Comparison of ENCODE assay signal across 12 cellular contexts in genomic region chr6:14382381-14383236, GRCh38.
DNase-seq lines count a peak whose midpoint lies in the region; ATAC-seq lines count a peak whose summit lies in the region.
"Had no signal": no experiment of that assay in that cellular context is flagged by ENCODE, and none has a peak within 500 bp of the region (broad histone marks: within the 10 kb centered on the region; RNA-seq: fewer than 3 reads in every experiment).

No MANE protein-coding gene starts in this region.

- H3K4me2 ChIP-seq in Karpas-422 (ENCODE audit: low read depth, low read length, poor library complexity, severe bottlenecking): no peak overlapping the region

- H3K27ac Mint-ChIP-seq in activated CD4-positive, alpha-beta T cell treated with anti-CD3 and anti-CD28 coated beads, Interleukin-2, amount 10 ng/mL, durations not matched to agents 24 days and 14 days: no peak overlapping the region
- H3K27ac Mint-ChIP-seq in stimulated activated memory B cell treated with anti-CD40 and anti-IgM and Interleukin-4, amounts not matched to agents 10 μg/mL and 1 μg/mL and 100 μg/mL, for 72 hours: peak overlapping the region; percentile 3
- H3K27ac Mint-ChIP-seq: activated CD4-positive, alpha-beta memory T cell treated with anti-CD3 and anti-CD28 coated beads, Interleukin-2, amount 10 ng/mL, durations not matched to agents 7 days and 5 days had no signal

- peaks cover 32% of the 10 kb centered on the region for H3K4me1 Mint-ChIP-seq in activated CD4-positive, alpha-beta T cell treated with anti-CD3 and anti-CD28 coated beads, Interleukin-2, amount 10 ng/mL, durations not matched to agents 24 days and 14 days
- peaks cover 43% of the 10 kb centered on the region for H3K4me1 Mint-ChIP-seq in stimulated activated memory B cell treated with anti-CD40 and anti-IgM and Interleukin-4, amounts not matched to agents 10 μg/mL and 1 μg/mL and 100 μg/mL, for 72 hours

- H3K27ac ChIP-seq in SK-N-MC (peak overlapping the region; percentile 100), Karpas-422 (ENCODE audit: low read length) (no peak overlapping the region)
- H3K27ac ChIP-seq: adrenal gland had no signal

- H3K4me1 ChIP-seq in Karpas-422 (ENCODE audit: low read length): no peaks in the 10 kb centered on the region
- H3K4me1 ChIP-seq: adrenal gland had no signal

- H3K9me3 Mint-ChIP-seq in activated CD4-positive, alpha-beta T cell treated with anti-CD3 and anti-CD28 coated beads, Interleukin-2, amount 10 ng/mL, durations not matched to agents 24 days and 14 days: peaks cover 6% of the 10 kb centered on the region
- peaks cover 5% of the 10 kb centered on the region for H3K9me3 Mint-ChIP-seq in stimulated activated memory B cell treated with anti-CD40 and anti-IgM and Interleukin-4, amounts not matched to agents 10 μg/mL and 1 μg/mL and 100 μg/mL, for 72 hours

- no peaks in the 10 kb centered on the region for H3K9me2 ChIP-seq in Karpas-422 (replicated peaks; ENCODE audit: insufficient read depth, low read length)

- intact Hi-C loops in activated CD4-positive, alpha-beta T cell treated with anti-CD3 and anti-CD28 coated beads, Interleukin-2, amount 10 ng/mL, durations not matched to agents 24 days and 14 days (cut with micrococcal nuclease): no loop called here

- H3K4me3 ChIP-seq in SK-N-MC (peak overlapping the region; percentile 35), Karpas-422 (ENCODE audit: low read length) (no peak overlapping the region)
- H3K4me3 ChIP-seq: adrenal gland, spleen had no signal

- peak overlapping the region; percentile 80 for H3K9ac ChIP-seq in SK-N-MC (ENCODE audit: insufficient read length)
- no peak overlapping the region for H3K9ac ChIP-seq in Karpas-422 (ENCODE audit: low read length)

- H3K4me3 Mint-ChIP-seq in activated CD4-positive, alpha-beta T cell treated with anti-CD3 and anti-CD28 coated beads, Interleukin-2, amount 10 ng/mL, durations not matched to agents 24 days and 14 days: peak overlapping the region; percentile 12
- H3K4me3 Mint-ChIP-seq in stimulated activated memory B cell treated with anti-CD40 and anti-IgM and Interleukin-4, amounts not matched to agents 10 μg/mL and 1 μg/mL and 100 μg/mL, for 72 hours: peak overlapping the region; percentile 32
- H3K4me3 Mint-ChIP-seq: activated CD4-positive, alpha-beta memory T cell treated with anti-CD3 and anti-CD28 coated beads, Interleukin-2, amount 10 ng/mL, durations not matched to agents 7 days and 5 days had no signal

- H3K27me3 ChIP-seq in Karpas-422 (ENCODE audit: low read length): no peaks in the 10 kb centered on the region
- H3K27me3 ChIP-seq: adrenal gland, spleen had no signal

- H2AFZ ChIP-seq in Karpas-422 (ENCODE audit: low read length): no peak overlapping the region

- no peaks in the 10 kb centered on the region for H4K20me1 ChIP-seq in Karpas-422 (ENCODE audit: insufficient read depth, low read depth, low read length)

- H3K9me3 ChIP-seq in SK-N-MC (ENCODE audit: low read depth, low read length) (0 out of 2 replicates have a peak, but pooled peaks cover 3% of the 10 kb centered on the region), Karpas-422 (ENCODE audit: low read length) (no peaks in the 10 kb centered on the region)
- H3K9me3 ChIP-seq: adrenal gland, spleen had no signal

- peak; percentile 61 for DNase-seq in activated CD4-positive, alpha-beta T cell treated with anti-CD3 and anti-CD28 coated beads, Interleukin-2, amount 10 ng/mL, durations not matched to agents 24 days and 14 days
- no peak for DNase-seq in activated CD4-positive, alpha-beta T cell treated with anti-CD3 and anti-CD28 coated beads, Interleukin-2, amount 50 U/mL, for 1 hour
- DNase-seq in SK-N-MC (ENCODE audit: low read depth, low spot score) (peak; percentile 98), islet precursor cell (no peak), A172 (ENCODE audit: low spot score) (no peak), Karpas-422 (no peak)
- DNase-seq: activated CD4-positive, alpha-beta memory T cell treated with anti-CD3 and anti-CD28 coated beads, Interleukin-2, amount 10 ng/mL, durations not matched to agents 7 days and 5 days; adrenal gland; NCI-H1694 treated with DMSO at 0.1 percent for 48 hours; spleen had no signal

- H3K36me3 ChIP-seq in SK-N-MC (ENCODE audit: insufficient read depth, low read length) (peaks cover 6% of the 10 kb centered on the region; the same call in 1 of the 2 replicates), Karpas-422 (ENCODE audit: insufficient read depth, low read length) (no peaks in the 10 kb centered on the region)
- H3K36me3 ChIP-seq: adrenal gland, spleen had no signal

- peaks cover 2% of the 10 kb centered on the region for H3K36me3 Mint-ChIP-seq in activated CD4-positive, alpha-beta T cell treated with anti-CD3 and anti-CD28 coated beads, Interleukin-2, amount 10 ng/mL, durations not matched to agents 24 days and 14 days (ENCODE audit: low read depth)
- H3K36me3 Mint-ChIP-seq in stimulated activated memory B cell treated with anti-CD40 and anti-IgM and Interleukin-4, amounts not matched to agents 10 μg/mL and 1 μg/mL and 100 μg/mL, for 72 hours: peaks cover 10% of the 10 kb centered on the region

- ATAC-seq in HG03196 (IDR thresholded peaks at IDR 0.05; ENCODE audit: unreplicated experiment): peak; percentile 67
- ATAC-seq in stimulated activated memory B cell treated with anti-CD40 and anti-IgM and Interleukin-4, amounts not matched to agents 10 μg/mL and 1 μg/mL and 100 μg/mL, for 72 hours: no peak

- H3K79me2 ChIP-seq in Karpas-422 (ENCODE audit: low read length): no peaks in the 10 kb centered on the region

- H3K27me3 Mint-ChIP-seq in activated CD4-positive, alpha-beta T cell treated with anti-CD3 and anti-CD28 coated beads, Interleukin-2, amount 10 ng/mL, durations not matched to agents 24 days and 14 days: no peaks in the 10 kb centered on the region
- no peaks in the 10 kb centered on the region for H3K27me3 Mint-ChIP-seq in stimulated activated memory B cell treated with anti-CD40 and anti-IgM and Interleukin-4, amounts not matched to agents 10 μg/mL and 1 μg/mL and 100 μg/mL, for 72 hours
- H3K27me3 Mint-ChIP-seq: activated CD4-positive, alpha-beta memory T cell treated with anti-CD3 and anti-CD28 coated beads, Interleukin-2, amount 10 ng/mL, durations not matched to agents 7 days and 5 days had no signal

Comparison
In these comparisons a context has a peak if more than half of its experiments do, and no peak if none do; other contexts are left out.
1. DNase-seq: peak in activated CD4-positive, alpha-beta T cell treated with anti-CD3 and anti-CD28 coated beads, Interleukin-2, amount 10 ng/mL, durations not matched to agents 24 days and 14 days (single experiment) and SK-N-MC (single experiment); none in activated CD4-positive, alpha-beta T cell treated with anti-CD3 and anti-CD28 coated beads, Interleukin-2, amount 50 U/mL, for 1 hour (single experiment), islet precursor cell (single experiment), A172 (single experiment) and Karpas-422 (single experiment).